Comparison of ENCODE assay signal across 8 cellular contexts in the genomic region with DNA sequence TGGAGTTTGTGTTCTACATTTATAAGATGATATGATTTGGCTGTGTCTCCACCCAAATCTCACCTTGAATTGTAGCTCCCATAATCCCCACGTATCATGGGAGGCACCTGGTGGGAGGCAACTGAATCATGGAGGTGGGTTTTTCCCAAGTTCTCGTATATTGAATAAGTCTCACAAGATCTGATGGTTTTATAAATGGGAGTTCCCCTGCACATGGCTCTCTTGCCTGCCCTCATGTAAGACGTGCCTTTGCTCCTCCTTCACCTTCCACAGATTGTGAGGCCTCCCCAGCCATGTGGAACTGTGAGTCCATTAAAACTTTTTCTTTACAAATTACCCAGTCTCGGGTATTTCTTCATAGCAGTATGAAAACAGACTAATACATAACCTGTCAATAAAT.
A peak's percentile ranks its signal among the peaks of the same experiment; 100 is the strongest.
DNase-seq lines count a peak whose midpoint lies in the region; ATAC-seq and TF ChIP-seq lines count a peak whose summit lies in the region.
"Not testable (repeated sequence)": the region's sequence is repeated elsewhere in the genome, so short reads cannot be mapped to it uniquely, and the experiment has no call there.

No MANE protein-coding gene starts in this region.

- H3K4me3 Mint-ChIP-seq in T-helper 1 cell treated with Interleukin-12 subunit alpha and Interleukin-12 subunit beta and Interleukin-4 antibody, amounts not matched to agents 30 μg/mL and 1 μg/mL, for 36 hours; activated T-cell treated with anti-CD3 and anti-CD28 coated beads, Interleukin-2, amount 50 U/mL, for 24 hours: not testable (repeated sequence)
- H3K4me3 Mint-ChIP-seq in activated naive CD8-positive, alpha-beta T cell treated with anti-CD3 and anti-CD28 coated beads, Interleukin-2, amount 10 ng/mL, durations not matched to agents 7 days and 5 days, result peak overlapping the region; percentile 31

- H2BK5ac ChIP-seq in mesenchymal stem cell (ENCODE audit: low read depth, low read length, poor library complexity, severe bottlenecking), result not testable (repeated sequence)

- H2AFZ ChIP-seq in mesenchymal stem cell (ENCODE audit: low read depth, low read length), result not testable (repeated sequence)

- H3K14ac ChIP-seq in mesenchymal stem cell (ENCODE audit: low read length in 2 of 2), result not testable (repeated sequence)

- peaks cover 69% of the 10 kb centered on the region for H3K36me3 Mint-ChIP-seq in T-helper 1 cell treated with Interleukin-12 subunit alpha and Interleukin-12 subunit beta and Interleukin-4 antibody, amounts not matched to agents 30 μg/mL and 1 μg/mL, for 36 hours (ENCODE audit: low read depth)
- H3K36me3 Mint-ChIP-seq in activated T-cell treated with anti-CD3 and anti-CD28 coated beads, Interleukin-2, amount 50 U/mL, for 24 hours (ENCODE audit: low read depth), result peaks cover 72% of the 10 kb centered on the region
- H3K36me3 Mint-ChIP-seq in activated naive CD8-positive, alpha-beta T cell treated with anti-CD3 and anti-CD28 coated beads, Interleukin-2, amount 10 ng/mL, durations not matched to agents 7 days and 5 days, result peaks cover 73% of the 10 kb centered on the region

- peaks cover 17% of the 10 kb centered on the region for H3K9me3 Mint-ChIP-seq in T-helper 1 cell treated with Interleukin-12 subunit alpha and Interleukin-12 subunit beta and Interleukin-4 antibody, amounts not matched to agents 30 μg/mL and 1 μg/mL, for 36 hours
- peaks cover 26% of the 10 kb centered on the region for H3K9me3 Mint-ChIP-seq in activated T-cell treated with anti-CD3 and anti-CD28 coated beads, Interleukin-2, amount 50 U/mL, for 24 hours
- H3K9me3 Mint-ChIP-seq in activated naive CD8-positive, alpha-beta T cell treated with anti-CD3 and anti-CD28 coated beads, Interleukin-2, amount 10 ng/mL, durations not matched to agents 7 days and 5 days, result not testable (repeated sequence)

- not testable (repeated sequence) for H3K9ac ChIP-seq in mesenchymal stem cell (ENCODE audit: low read length); stomach smooth muscle (ENCODE audit: low read length in 2 of 2)

- not testable (repeated sequence) for H3K27me3 Mint-ChIP-seq in T-helper 1 cell treated with Interleukin-12 subunit alpha and Interleukin-12 subunit beta and Interleukin-4 antibody, amounts not matched to agents 30 μg/mL and 1 μg/mL, for 36 hours (ENCODE audit: low read depth); activated T-cell treated with anti-CD3 and anti-CD28 coated beads, Interleukin-2, amount 50 U/mL, for 24 hours; activated naive CD8-positive, alpha-beta T cell treated with anti-CD3 and anti-CD28 coated beads, Interleukin-2, amount 10 ng/mL, durations not matched to agents 7 days and 5 days

- not testable (repeated sequence) for H2BK15ac ChIP-seq in mesenchymal stem cell (ENCODE audit: low read depth, poor library complexity, severe bottlenecking)

- peak overlapping the region; percentile 31 for H3K27ac ChIP-seq in effector memory CD4-positive, alpha-beta T cell (ENCODE audit: insufficient read depth, low read length, poor library complexity, severe bottlenecking)
- not testable (repeated sequence) for H3K27ac ChIP-seq in mesenchymal stem cell (ENCODE audit: low read length, poor library complexity, severe bottlenecking)
- H3K27ac ChIP-seq in stomach smooth muscle (ENCODE audit: low read length), result peak overlapping the region; percentile 88
- H3K27ac ChIP-seq in vagina, result peak overlapping the region; percentile 90

- H3K23ac ChIP-seq in mesenchymal stem cell (ENCODE audit: low read length in 2 of 2), result not testable (repeated sequence)

- not testable (repeated sequence) for H3K4ac ChIP-seq in mesenchymal stem cell (ENCODE audit: low read depth in 1 of 2, low read length in 2 of 2)

- H3K9me3 ChIP-seq in effector memory CD4-positive, alpha-beta T cell (ENCODE audit: control insufficient read depth, low read length); mesenchymal stem cell (ENCODE audit: control insufficient read depth, low read length); stomach smooth muscle (ENCODE audit: control insufficient read depth in 2 of 2, low read length in 2 of 2); vagina: not testable (repeated sequence)

- H4K8ac ChIP-seq in mesenchymal stem cell (ENCODE audit: low read length), result not testable (repeated sequence)

- not testable (repeated sequence) for H2BK120ac ChIP-seq in mesenchymal stem cell (ENCODE audit: low read depth, low read length)

- not testable (repeated sequence) for H3K18ac ChIP-seq in mesenchymal stem cell (ENCODE audit: low read depth in 1 of 2, low read length in 2 of 2)

- H3K27me3 ChIP-seq in effector memory CD4-positive, alpha-beta T cell (replicated peaks; ENCODE audit: control insufficient read depth, insufficient read depth, low read length, poor library complexity, severe bottlenecking); mesenchymal stem cell (ENCODE audit: control insufficient read depth in 1 of 2, insufficient read depth in 1 of 2, low read length in 2 of 2); stomach smooth muscle (ENCODE audit: control insufficient read depth in 1 of 2, insufficient read depth in 2 of 2, low read length in 2 of 2); vagina: not testable (repeated sequence)

- POLR2A ChIA-PET in activated naive CD8-positive, alpha-beta T cell treated with anti-CD3 and anti-CD28 coated beads, Interleukin-2, amount 10 ng/mL, durations not matched to agents 7 days and 5 days (lab: Charles Lee), result not testable (repeated sequence)

- H2BK12ac ChIP-seq in mesenchymal stem cell (ENCODE audit: low read length in 2 of 2), result not testable (repeated sequence)

- H3K4me1 Mint-ChIP-seq in T-helper 1 cell treated with Interleukin-12 subunit alpha and Interleukin-12 subunit beta and Interleukin-4 antibody, amounts not matched to agents 30 μg/mL and 1 μg/mL, for 36 hours (ENCODE audit: low read depth), result peaks cover 57% of the 10 kb centered on the region
- peaks cover 83% of the 10 kb centered on the region for H3K4me1 Mint-ChIP-seq in activated T-cell treated with anti-CD3 and anti-CD28 coated beads, Interleukin-2, amount 50 U/mL, for 24 hours (ENCODE audit: low read depth)
- peaks cover 66% of the 10 kb centered on the region for H3K4me1 Mint-ChIP-seq in activated naive CD8-positive, alpha-beta T cell treated with anti-CD3 and anti-CD28 coated beads, Interleukin-2, amount 10 ng/mL, durations not matched to agents 7 days and 5 days

- H4K91ac ChIP-seq in mesenchymal stem cell (ENCODE audit: low read length), result not testable (repeated sequence)

- not testable (repeated sequence) for H3K4me1 ChIP-seq in effector memory CD4-positive, alpha-beta T cell (ENCODE audit: control insufficient read depth, insufficient read depth, low read length, poor library complexity, severe bottlenecking); mesenchymal stem cell (ENCODE audit: control insufficient read depth, insufficient read depth, low read depth, low read length)
- peaks cover 21% of the 10 kb centered on the region for H3K4me1 ChIP-seq in stomach smooth muscle (ENCODE audit: control insufficient read depth, insufficient read depth, low read length)
- H3K4me1 ChIP-seq in vagina, result peaks cover 46% of the 10 kb centered on the region

- intact Hi-C loops in vagina (cut with DNase I), result loop anchor here (5.0 kb wide), 1 partner anchor 81 kb away; a partner anchor contains a TSS

- 100% methylated on average over 2 of the region's 4 CpGs for WGBS in mesenchymal stem cell

- not testable (repeated sequence) for ATAC-seq in activated naive CD8-positive, alpha-beta T cell treated with anti-CD3 and anti-CD28 coated beads, Interleukin-2, amount 10 ng/mL, durations not matched to agents 7 days and 5 days (ENCODE audit: low read depth)

- not testable (repeated sequence) for H3K79me1 ChIP-seq in mesenchymal stem cell (replicated peaks; ENCODE audit: low read length, poor library complexity, severe bottlenecking)

- not testable (repeated sequence) for TF ChIP-seq POLR2A in vagina (IDR thresholded peaks at IDR 0.05)

- TF ChIP-seq CTCF in vagina (IDR thresholded peaks at IDR 0.05), result not testable (repeated sequence)

- not testable (repeated sequence) for H3K4me2 ChIP-seq in mesenchymal stem cell (ENCODE audit: low read length, poor library complexity, severe bottlenecking)

- not testable (repeated sequence) for DNase-seq in activated T-cell treated with anti-CD3 and anti-CD28 coated beads, Interleukin-2, amount 50 U/mL, for 24 hours; activated naive CD8-positive, alpha-beta T cell treated with anti-CD3 and anti-CD28 coated beads, Interleukin-2, amount 10 ng/mL, durations not matched to agents 7 days and 5 days; effector memory CD4-positive, alpha-beta T cell; mesenchymal stem cell; vagina (ENCODE audit: extremely low spot score in 2 of 2)
- peak; percentile 31 for DNase-seq in stimulated activated CD4-positive, alpha-beta T cell treated with anti-CD3 and anti-CD28 coated beads, Interleukin-15, amount 100 ng/mL, for 24 hours

- H3K36me3 ChIP-seq in effector memory CD4-positive, alpha-beta T cell (ENCODE audit: control insufficient read depth, insufficient read depth, low read length), result peaks cover 19% of the 10 kb centered on the region
- not testable (repeated sequence) for H3K36me3 ChIP-seq in mesenchymal stem cell (ENCODE audit: control insufficient read depth in 1 of 2, insufficient read depth in 2 of 2, low read depth in 1 of 2, low read length in 2 of 2); stomach smooth muscle (ENCODE audit: control insufficient read depth in 2 of 2, insufficient read depth in 2 of 2, low read length in 2 of 2); vagina

- not testable (repeated sequence) for H3K4me3 ChIP-seq in effector memory CD4-positive, alpha-beta T cell (ENCODE audit: insufficient read depth, low read depth, low read length, poor library complexity, severe bottlenecking); mesenchymal stem cell (ENCODE audit: insufficient read depth in 1 of 2, low read depth in 1 of 2, low read length in 2 of 2); stomach smooth muscle (ENCODE audit: low read length in 2 of 2); vagina

- H3K27ac Mint-ChIP-seq in T-helper 1 cell treated with Interleukin-12 subunit alpha and Interleukin-12 subunit beta and Interleukin-4 antibody, amounts not matched to agents 30 μg/mL and 1 μg/mL, for 36 hours, result peak overlapping the region; percentile 45
- H3K27ac Mint-ChIP-seq in activated T-cell treated with anti-CD3 and anti-CD28 coated beads, Interleukin-2, amount 50 U/mL, for 24 hours, result peak overlapping the region; percentile 89
- peak overlapping the region; percentile 66 for H3K27ac Mint-ChIP-seq in activated naive CD8-positive, alpha-beta T cell treated with anti-CD3 and anti-CD28 coated beads, Interleukin-2, amount 10 ng/mL, durations not matched to agents 7 days and 5 days

- peak overlapping the region; percentile 3 for H2AK5ac ChIP-seq in mesenchymal stem cell (ENCODE audit: low read length, severe bottlenecking)
